12 cellular contexts compared by ENCODE assay signal in genomic region chr6:170006524-170007467, GRCh38.
DNase-seq lines count a peak whose midpoint lies in the region; ATAC-seq and TF ChIP-seq lines count a peak whose summit lies in the region.
"Had no signal": no experiment of that assay in that cellular context is flagged by ENCODE, and none has a peak within 500 bp of the region (broad histone marks: within the 10 kb centered on the region; RNA-seq: fewer than 3 reads in every experiment).

No MANE protein-coding gene starts in this region.

- H3K9ac ChIP-seq in HUES6 (ENCODE audit: low read length) (peak overlapping the region; percentile 55), parathyroid adenoma (no peak overlapping the region)

- H3K4me3 ChIP-seq in HUES6 (ENCODE audit: low read depth, low read length) (peak overlapping the region; percentile 37), parathyroid adenoma (ENCODE audit: low read depth, low read length) (no peak overlapping the region)
- H3K4me3 ChIP-seq: SK-N-MC had no signal

- no peak overlapping the region for H3K4me2 ChIP-seq in parathyroid adenoma (ENCODE audit: low read length)

- TF ChIP-seq CTCF in parathyroid adenoma (IDR thresholded peaks at IDR 0.05) = no peak

- H3K9me3 ChIP-seq in HUES6 (ENCODE audit: control insufficient read depth, insufficient read depth, low read depth, low read length) (peaks cover 43% of the 10 kb centered on the region), parathyroid adenoma (ENCODE audit: control insufficient read depth, low read length) (no peaks in the 10 kb centered on the region)

- peak overlapping the region; percentile 22 for H2AFZ ChIP-seq in parathyroid adenoma

- peaks cover 7% of the 10 kb centered on the region; the same call in 1 of the 2 replicates for H3K27me3 ChIP-seq in HUES6 (ENCODE audit: control insufficient read depth, insufficient read depth, low read length)
- no peaks in the 10 kb centered on the region for H3K27me3 ChIP-seq in parathyroid adenoma (ENCODE audit: control insufficient read depth, insufficient read depth, low read length)

- no peaks in the 10 kb centered on the region for H3K36me3 ChIP-seq in HUES6 (ENCODE audit: control insufficient read depth, insufficient read depth, low read length)
- no peaks in the 10 kb centered on the region for H3K36me3 ChIP-seq in parathyroid adenoma (ENCODE audit: control insufficient read depth, insufficient read depth, low read length)

- H3K4me1 ChIP-seq in HUES6 (ENCODE audit: control insufficient read depth, insufficient read depth, low read length) = peaks cover 42% of the 10 kb centered on the region
- H3K4me1 ChIP-seq in parathyroid adenoma = no peaks in the 10 kb centered on the region

- H3K79me2 ChIP-seq in parathyroid adenoma = no peaks in the 10 kb centered on the region

- no peak for ATAC-seq in HG03039 (IDR thresholded peaks at IDR 0.05; ENCODE audit: unreplicated experiment)

- H3K27ac ChIP-seq in HUES6 (ENCODE audit: low read depth, low read length) (peak overlapping the region; percentile 81), parathyroid adenoma (no peak overlapping the region)
- H3K27ac ChIP-seq: SK-N-MC had no signal

- DNase-seq in NCI-H345 (lab: John Stamatoyannopoulos, UW) = peak; percentile 80
- peak; percentile 88 for DNase-seq in iPS DF 19.7 (ENCODE audit: low read depth, low spot score)
- DNase-seq in stimulated activated CD4-positive, alpha-beta T cell treated with anti-CD3 and anti-CD28 coated beads, Interleukin-4, amount 100 ng/mL, for 24 hours = no peak
- no peak for DNase-seq in RPMI8226
- DNase-seq in DMS114 treated with DMSO at 0.1 percent for 48 hours (lab: John Stamatoyannopoulos, UW; ENCODE audit: unreplicated experiment) = no peak
- DNase-seq: activated naive CD8-positive, alpha-beta T cell treated with anti-CD3 and anti-CD28 coated beads, Interleukin-2, amount 10 ng/mL, durations not matched to agents 7 days and 5 days; C1 segment of cervical spinal cord; hippocampal formation had no signal

Comparison
In these comparisons a context has a peak if more than half of its experiments do, and no peak if none do; other contexts are left out.
1. DNase-seq: peak in NCI-H345 (single experiment) and iPS DF 19.7 (single experiment); none in stimulated activated CD4-positive, alpha-beta T cell treated with anti-CD3 and anti-CD28 coated beads, Interleukin-4, amount 100 ng/mL, for 24 hours (single experiment), RPMI8226 (single experiment) and DMS114 treated with DMSO at 0.1 percent for 48 hours (single experiment).